1 cellular context compared by ENCODE assay signal in the genomic region with DNA sequence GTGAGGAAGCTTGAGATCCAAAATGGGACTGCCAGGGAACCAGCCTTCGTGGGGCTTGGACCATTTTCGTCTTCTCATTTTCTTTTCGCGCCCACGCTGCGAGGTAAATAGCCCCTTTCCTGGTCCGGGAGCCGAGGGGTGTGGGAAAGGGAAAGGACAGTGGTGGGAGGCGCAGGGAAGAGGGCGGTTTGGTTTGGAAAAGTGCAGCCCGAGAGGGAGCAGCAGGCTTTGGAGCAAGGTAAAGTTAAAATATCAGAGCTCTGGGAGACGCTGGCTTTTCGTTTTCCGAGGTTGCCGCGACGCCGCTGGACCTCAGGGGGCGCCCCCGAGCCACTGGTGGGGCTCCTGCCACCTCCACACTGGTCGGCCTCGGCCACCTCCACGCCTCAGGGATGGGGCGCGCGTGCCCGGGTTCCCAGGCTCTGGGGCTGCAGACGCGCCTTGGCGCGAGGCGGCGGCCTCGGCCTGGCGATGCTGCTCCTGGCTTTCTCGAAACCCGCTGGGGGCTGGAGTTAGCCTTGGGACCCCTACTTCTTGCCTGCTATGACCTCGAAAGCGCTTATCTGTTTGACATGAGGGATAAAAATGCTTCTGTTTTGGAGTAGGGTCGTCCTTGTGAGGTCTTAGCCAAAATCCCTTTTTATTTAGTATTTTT.
TF ChIP-seq lines count a peak whose summit lies in the region.

No MANE protein-coding gene starts in this region.

TF ChIP-seq in HEK293, 187 proteins besides CTCF, POLR2A, EP300 and RAD21 (continued from another document):
- peak; percentile 38; the same call in 1 of the 2 replicates for TF ChIP-seq ZBTB17 (tag by site-specific recombination; IDR thresholded peaks at IDR 0.05)
- peak; percentile 49; the same call in 1 of the 2 replicates for TF ChIP-seq GLIS2 (tag by site-specific recombination; IDR thresholded peaks at IDR 0.05)
- TF ChIP-seq ZBTB44 (tag by site-specific recombination; IDR thresholded peaks at IDR 0.05) = peak; percentile 39; the same call in 1 of the 2 replicates
- TF ChIP-seq ZNF654 (tag by site-specific recombination; IDR thresholded peaks at IDR 0.05; ENCODE audit: low read depth) = peak; percentile 44
- TF ChIP-seq HIC1 (tag by site-specific recombination; IDR thresholded peaks at IDR 0.05) = peak; percentile 49; the same call in 1 of the 2 replicates
- 0 out of 2 replicates have a peak, but pooled peaks have one; percentile 36 for TF ChIP-seq ZNF629 (tag by site-specific recombination; IDR thresholded peaks at IDR 0.05)
- 0 out of 2 replicates have a peak, but pooled peaks have one; percentile 39 for TF ChIP-seq ZNF692 (tag by site-specific recombination; IDR thresholded peaks at IDR 0.05)
- peak; percentile 90 for TF ChIP-seq ZNF600 (tag by site-specific recombination; IDR thresholded peaks at IDR 0.05)
- no peak for TF ChIP-seq ZNF324 (tag by site-specific recombination; IDR thresholded peaks at IDR 0.05)
- peak; percentile 93 for TF ChIP-seq ZBTB8A (tag by site-specific recombination; IDR thresholded peaks at IDR 0.05)
- peak; percentile 84 for TF ChIP-seq ZNF660 (tag by site-specific recombination; IDR thresholded peaks at IDR 0.05)
- TF ChIP-seq ZSCAN30 (tag by site-specific recombination; IDR thresholded peaks at IDR 0.05) = peak; percentile 91
- peak; percentile 72 for TF ChIP-seq ZFHX2 (tag by site-specific recombination; conservative IDR thresholded peaks at IDR 0.05)
- TF ChIP-seq KLF16 (tag by site-specific recombination; IDR thresholded peaks at IDR 0.05) = no peak
- TF ChIP-seq ZNF645 (tag by site-specific recombination; IDR thresholded peaks at IDR 0.05) = no peak
- no peak for TF ChIP-seq HOXC10 (CRISPR knock-in tag; IDR thresholded peaks at IDR 0.05)
- TF ChIP-seq, protein P1, sequence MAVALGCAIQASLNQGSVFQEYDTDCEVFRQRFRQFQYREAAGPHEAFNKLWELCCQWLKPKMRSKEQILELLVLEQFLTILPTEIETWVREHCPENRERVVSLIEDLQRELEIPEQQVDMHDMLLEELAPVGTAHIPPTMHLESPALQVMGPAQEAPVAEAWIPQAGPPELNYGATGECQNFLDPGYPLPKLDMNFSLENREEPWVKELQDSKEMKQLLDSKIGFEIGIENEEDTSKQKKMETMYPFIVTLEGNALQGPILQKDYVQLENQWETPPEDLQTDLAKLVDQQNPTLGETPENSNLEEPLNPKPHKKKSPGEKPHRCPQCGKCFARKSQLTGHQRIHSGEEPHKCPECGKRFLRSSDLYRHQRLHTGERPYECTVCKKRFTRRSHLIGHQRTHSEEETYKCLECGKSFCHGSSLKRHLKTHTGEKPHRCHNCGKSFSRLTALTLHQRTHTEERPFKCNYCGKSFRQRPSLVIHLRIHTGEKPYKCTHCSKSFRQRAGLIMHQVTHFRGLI (tag by site-specific recombination; IDR thresholded peaks at IDR 0.05) = peak; percentile 54; the same call in 1 of the 2 replicates
TF ChIP-seq in HEK293: peak in this region for 27.
